ENCODE assay signal across 10 cellular contexts in genomic region chr1:27572019-27572678, GRCh38. TPM values are rescaled to one million over a fixed set of nuclear protein-coding genes. Genes with fewer than 3 reads are reported as not detected.
DNase-seq lines count a peak whose midpoint lies in the region; ATAC-seq and TF ChIP-seq lines count a peak whose summit lies in the region.
"Had no signal": no experiment of that assay in that cellular context is flagged by ENCODE, and none has a peak within 500 bp of the region (broad histone marks: within the 10 kb centered on the region; RNA-seq: fewer than 3 reads in every experiment).

No MANE protein-coding gene starts in this region.

- no peak for TF ChIP-seq POLR2A in uterus (IDR thresholded peaks at IDR 0.05)

- peak overlapping the region; percentile 45 for H3K27ac Mint-ChIP-seq in neural crest cell (ENCODE audit: unreplicated experiment)

- H3K36me3 ChIP-seq in uterus (no peaks in the 10 kb centered on the region), mucosa of descending colon (ENCODE audit: low read depth) (no peaks in the 10 kb centered on the region)

- H3K4me3 Mint-ChIP-seq in neural crest cell, result peak overlapping the region; percentile 77

- peaks cover 15% of the 10 kb centered on the region for H3K27me3 Mint-ChIP-seq in neural crest cell (ENCODE audit: low read depth)

- H3K27me3 ChIP-seq in uterus, result no peaks in the 10 kb centered on the region

- intact Hi-C loops in Right ventricle myocardium superior (cut with DNase I), result loop anchor here (2.0 kb wide), 1 partner anchor 31 kb away; no protein-coding TSS in a partner anchor
- intact Hi-C loops in cardiac septum (cut with DNase I), result loop anchor here (1.0 kb wide), 1 partner anchor 30 kb away; no protein-coding TSS in a partner anchor
- intact Hi-C loops in uterus (cut with DNase I; ENCODE audit: low total_unique reads), result no loop called here
- intact Hi-C loops in mucosa of descending colon (cut with DNase I, micrococcal nuclease), result no loop called here

- H3K9me3 ChIP-seq in uterus (no peaks in the 10 kb centered on the region), mucosa of descending colon (no peaks in the 10 kb centered on the region)

- peak overlapping the region; percentile 58 for H3K27ac ChIP-seq in epithelial cell of prostate
- H3K27ac ChIP-seq in uterus, result peak overlapping the region; percentile 94 to 97

- TF ChIP-seq CTCF in neural crest cell (conservative IDR thresholded peaks at IDR 0.05), result no peak
- no peak for TF ChIP-seq CTCF in uterus (IDR thresholded peaks at IDR 0.05)
- no peak for TF ChIP-seq CTCF in mucosa of descending colon (IDR thresholded peaks at IDR 0.05)

- peaks cover 16 to 56% of the 10 kb centered on the region in 2 donors for H3K4me1 ChIP-seq in uterus
- H3K4me1 ChIP-seq in mucosa of descending colon (ENCODE audit: low read depth), result peaks cover 56% of the 10 kb centered on the region

- no peaks in the 10 kb centered on the region for H3K36me3 Mint-ChIP-seq in neural crest cell (ENCODE audit: low read depth)

- H3K9me3 Mint-ChIP-seq in neural crest cell, result no peaks in the 10 kb centered on the region

- peak overlapping the region in 1 of 2 donors; percentile 13 for H3K4me3 ChIP-seq in uterus
- no peak overlapping the region for H3K4me3 ChIP-seq in mucosa of descending colon

- DNase-seq in Right ventricle myocardium superior (peak; percentile 37), cardiac septum (ENCODE audit: low spot score) (no peak), epithelial cell of prostate (ENCODE audit: low read depth, low spot score) (no peak), neural crest cell (ENCODE audit: low read depth, low spot score) (no peak), uterus (peak in 1 of 2 donors; percentile 38), T1000 (lab: John Stamatoyannopoulos, UW) (no peak), DMS53 (lab: John Stamatoyannopoulos, UW) (no peak), mucosa of descending colon (no peak)
- DNase-seq: effector memory CD4-positive, alpha-beta T cell; NCI-H774 had no signal

- peaks cover 80% of the 10 kb centered on the region for H3K4me1 Mint-ChIP-seq in neural crest cell

- ATAC-seq in Right ventricle myocardium superior (ENCODE audit: poor library complexity), result no peak
- ATAC-seq in mucosa of descending colon, result no peak

RNA-seq across cellular contexts. Expression of gene AHDC1, which starts 31.8 kb away (rescaled TPM):
- total RNA-seq in Right ventricle myocardium superior, result 47.4 TPM
- 57.7 TPM for total RNA-seq in cardiac septum
- total RNA-seq in neural crest cell, result 50.1 and 54.8 TPM in 2 replicates
- 100 to 1,000 TPM in 1 of 4 donors, 10 to 100 TPM in 3; 11.2 to 179 (median 50.7) TPM for total RNA-seq in uterus
- 10 to 100 TPM; 13.7 to 58.6 (median 18.7) TPM for total RNA-seq in mucosa of descending colon

Comparison
In these comparisons a context has a peak if more than half of its experiments do, and no peak if none do; other contexts are left out.
1. intact Hi-C loops: an anchor here in Right ventricle myocardium superior (2.0 kb wide) and cardiac septum (1.0 kb wide); none called in uterus and mucosa of descending colon.